ENCODE assay signal across 25 cellular contexts in the genomic region with DNA sequence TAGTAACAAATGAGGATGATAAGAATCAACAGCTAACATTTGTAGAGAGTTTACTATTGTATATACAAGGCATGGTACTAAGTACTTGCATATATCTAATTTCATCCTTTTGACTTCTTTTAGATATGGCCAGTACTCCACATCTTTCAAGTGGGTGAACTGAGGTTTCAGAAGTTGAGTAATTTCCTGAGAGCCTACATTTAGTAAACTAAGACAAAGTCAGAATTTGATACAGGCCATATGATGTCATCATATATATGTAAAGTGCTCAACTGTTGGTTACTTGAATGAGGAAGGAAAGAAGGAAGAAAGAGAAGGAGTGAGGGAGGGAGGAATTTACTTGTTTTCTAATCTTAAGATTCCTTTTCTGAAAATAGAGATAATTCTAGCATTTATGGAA. TPM values are rescaled to one million over a fixed set of nuclear protein-coding genes. Genes with fewer than 3 reads are reported as not detected.
"Had no signal": no experiment of that assay in that cellular context is flagged by ENCODE, and none has a peak within 500 bp of the region (broad histone marks: within the 10 kb centered on the region; RNA-seq: fewer than 3 reads in every experiment).

No MANE protein-coding gene starts in this region.

- H3K9ac ChIP-seq: neural progenitor cell had no signal

- H2AFZ ChIP-seq: neural progenitor cell had no signal

- H3K4me1 ChIP-seq: gastrocnemius medialis, stomach, suprapubic skin, tibial nerve had no signal

- H3K27ac ChIP-seq: gastrocnemius medialis, neural progenitor cell, ovary, stomach, suprapubic skin, tibial nerve had no signal

- ATAC-seq: esophagus mucosa; gastrocnemius medialis; left ventricle myocardium superior; naive thymus-derived CD8-positive, alpha-beta T cell; sciatic nerve; stimulated activated memory B cell treated with anti-CD40 and anti-IgM and Interleukin-4, amounts not matched to agents 10 μg/mL and 1 μg/mL and 100 μg/mL, for 72 hours; WTC11 had no signal

- H3K27ac Mint-ChIP-seq: activated naive CD8-positive, alpha-beta T cell treated with anti-CD3 and anti-CD28 coated beads, Interleukin-2, amount 10 ng/mL, durations not matched to agents 7 days and 5 days; dendritic cell treated with granulocyte-macrophage colony-stimulating factor and Interleukin-4, amounts not matched to agents 40 ng/mL and 50 ng/mL, for 4 days; mesothelial cell of epicardium; naive thymus-derived CD8-positive, alpha-beta T cell; neural progenitor cell; stimulated activated memory B cell treated with anti-CD40 and anti-IgM and Interleukin-4, amounts not matched to agents 10 μg/mL and 1 μg/mL and 100 μg/mL, for 72 hours; WTC11 had no signal

- H3K27me3 Mint-ChIP-seq: activated naive CD8-positive, alpha-beta T cell treated with anti-CD3 and anti-CD28 coated beads, Interleukin-2, amount 10 ng/mL, durations not matched to agents 7 days and 5 days; dendritic cell treated with granulocyte-macrophage colony-stimulating factor and Interleukin-4, amounts not matched to agents 40 ng/mL and 50 ng/mL, for 4 days; stimulated activated memory B cell treated with anti-CD40 and anti-IgM and Interleukin-4, amounts not matched to agents 10 μg/mL and 1 μg/mL and 100 μg/mL, for 72 hours had no signal

- H3K4me3 Mint-ChIP-seq: activated naive CD8-positive, alpha-beta T cell treated with anti-CD3 and anti-CD28 coated beads, Interleukin-2, amount 10 ng/mL, durations not matched to agents 7 days and 5 days; dendritic cell treated with granulocyte-macrophage colony-stimulating factor and Interleukin-4, amounts not matched to agents 40 ng/mL and 50 ng/mL, for 4 days; mesothelial cell of epicardium; naive thymus-derived CD8-positive, alpha-beta T cell; neural progenitor cell; stimulated activated memory B cell treated with anti-CD40 and anti-IgM and Interleukin-4, amounts not matched to agents 10 μg/mL and 1 μg/mL and 100 μg/mL, for 72 hours; WTC11 had no signal

- DNase-seq: activated naive CD4-positive, alpha-beta T cell treated with Interleukin-2 at 50 U/mL for 16 hours; activated naive CD8-positive, alpha-beta T cell treated with anti-CD3 and anti-CD28 coated beads, Interleukin-2, amount 10 ng/mL, durations not matched to agents 7 days and 5 days; activated T-cell treated with anti-CD3 and anti-CD28 coated beads, Interleukin-2, amount 50 U/mL, for 1 hour; amniotic stem cell; effector CD4-positive, alpha-beta T cell; gastrocnemius medialis; hippocampal formation; left ventricle myocardium superior; mammary epithelial cell; naive thymus-derived CD8-positive, alpha-beta T cell; ovary; small intestine; stimulated activated CD4-positive, alpha-beta T cell treated with anti-CD3 and anti-CD28 coated beads, Interleukin-2, amount 100 ng/mL, for 24 hours; stomach; T-helper 9 cell had no signal

- H3K4me2 ChIP-seq: neural progenitor cell had no signal

- H3K27me3 ChIP-seq: gastrocnemius medialis, neural progenitor cell, ovary, stomach, suprapubic skin, tibial nerve had no signal

- H3K36me3 ChIP-seq: gastrocnemius medialis, neural progenitor cell, ovary, stomach, suprapubic skin, tibial nerve had no signal

- H3K4me3 ChIP-seq: gastrocnemius medialis, neural progenitor cell, ovary, stomach, suprapubic skin, tibial nerve had no signal

- H3K4me1 Mint-ChIP-seq: activated naive CD8-positive, alpha-beta T cell treated with anti-CD3 and anti-CD28 coated beads, Interleukin-2, amount 10 ng/mL, durations not matched to agents 7 days and 5 days; mesothelial cell of epicardium; naive thymus-derived CD8-positive, alpha-beta T cell; stimulated activated memory B cell treated with anti-CD40 and anti-IgM and Interleukin-4, amounts not matched to agents 10 μg/mL and 1 μg/mL and 100 μg/mL, for 72 hours; WTC11 had no signal

- H3K9me3 ChIP-seq: gastrocnemius medialis, ovary, stomach, suprapubic skin, tibial nerve had no signal

- H3K36me3 Mint-ChIP-seq: activated naive CD8-positive, alpha-beta T cell treated with anti-CD3 and anti-CD28 coated beads, Interleukin-2, amount 10 ng/mL, durations not matched to agents 7 days and 5 days; mesothelial cell of epicardium; naive thymus-derived CD8-positive, alpha-beta T cell; stimulated activated memory B cell treated with anti-CD40 and anti-IgM and Interleukin-4, amounts not matched to agents 10 μg/mL and 1 μg/mL and 100 μg/mL, for 72 hours; WTC11 had no signal

RNA-seq across cellular contexts. Expression of a gene that starts 52.8 kb away (rescaled TPM):
- total RNA-seq: activated naive CD8-positive, alpha-beta T cell treated with anti-CD3 and anti-CD28 coated beads, Interleukin-2, amount 10 ng/mL, durations not matched to agents 7 days and 5 days; esophagus mucosa; naive thymus-derived CD8-positive, alpha-beta T cell; T-helper 1 cell treated with Interleukin-12 subunit alpha and Interleukin-12 subunit beta and Interleukin-4 antibody, amounts not matched to agents 30 ng/mL and 1 ng/mL, for 36 hours had no signal
- polyA plus RNA-seq: mammary epithelial cell; naive thymus-derived CD8-positive, alpha-beta T cell had no signal
